ENCODE assay signal across 27 cellular contexts in genomic region chr11:8351223-8351622, GRCh38.
"Had no signal": no experiment of that assay in that cellular context is flagged by ENCODE, and none has a peak within 500 bp of the region (broad histone marks: within the 10 kb centered on the region; RNA-seq: fewer than 3 reads in every experiment).

No MANE protein-coding gene starts in this region.

- ATAC-seq: naive thymus-derived CD4-positive, alpha-beta T cell; natural killer cell; pancreas; right cardiac atrium; right lobe of liver; stimulated activated effector memory CD8-positive, alpha-beta T cell treated with anti-CD3 and anti-CD28 coated beads, Interleukin-12 subunit alpha, Interleukin-12 subunit beta, amount 100 ng/mL, for 72 hours; stimulated activated naive B cell treated with anti-CD40 and anti-IgM and Interleukin-4, amounts not matched to agents 10 μg/mL and 1 μg/mL and 100 μg/mL, for 72 hours; upper lobe of right lung had no signal

- H3K9me3 ChIP-seq: neutrophil, pancreas, prostate gland, right lobe of liver, sigmoid colon, stomach, thoracic aorta, thyroid gland, transverse colon, upper lobe of right lung, uterus had no signal

- H3K9ac ChIP-seq: neural progenitor cell had no signal

- H3K4me1 ChIP-seq: pancreas, prostate gland, right lobe of liver, upper lobe of right lung, uterus had no signal

- H3K4me3 Mint-ChIP-seq: naive thymus-derived CD4-positive, alpha-beta T cell; natural killer cell; nephron; neural progenitor cell; stimulated activated effector memory CD8-positive, alpha-beta T cell treated with anti-CD3 and anti-CD28 coated beads, Interleukin-12 subunit alpha, Interleukin-12 subunit beta, amount 100 ng/mL, for 72 hours; stimulated activated naive B cell treated with anti-CD40 and anti-IgM and Interleukin-4, amounts not matched to agents 10 μg/mL and 1 μg/mL and 100 μg/mL, for 72 hours; type B pancreatic cell had no signal

- H3K36me3 Mint-ChIP-seq: naive thymus-derived CD4-positive, alpha-beta T cell; natural killer cell; neural progenitor cell; stimulated activated effector memory CD8-positive, alpha-beta T cell treated with anti-CD3 and anti-CD28 coated beads, Interleukin-12 subunit alpha, Interleukin-12 subunit beta, amount 100 ng/mL, for 72 hours; type B pancreatic cell had no signal

- H3K4me3 ChIP-seq: neural progenitor cell, pancreas, prostate gland, right lobe of liver, sigmoid colon, stomach, thoracic aorta, thyroid gland, transverse colon, upper lobe of right lung, uterus had no signal

- H3K27ac Mint-ChIP-seq: naive thymus-derived CD4-positive, alpha-beta T cell; natural killer cell; nephron; neural progenitor cell; stimulated activated effector memory CD8-positive, alpha-beta T cell treated with anti-CD3 and anti-CD28 coated beads, Interleukin-12 subunit alpha, Interleukin-12 subunit beta, amount 100 ng/mL, for 72 hours; stimulated activated naive B cell treated with anti-CD40 and anti-IgM and Interleukin-4, amounts not matched to agents 10 μg/mL and 1 μg/mL and 100 μg/mL, for 72 hours; type B pancreatic cell had no signal

- H3K27me3 ChIP-seq: neural progenitor cell, pancreas, right lobe of liver, sigmoid colon, stomach, thyroid gland, transverse colon, upper lobe of right lung, uterus had no signal

- H3K4me2 ChIP-seq: neural progenitor cell had no signal

- FAIRE-seq: pancreas, small intestine had no signal

- DNase-seq: naive thymus-derived CD4-positive, alpha-beta T cell; natural killer cell; nucleus accumbens; retina; right cardiac atrium; right lobe of liver; sigmoid colon; small intestine; stimulated activated CD4-positive, alpha-beta T cell treated with anti-CD3 and anti-CD28 coated beads, Interleukin-15, amount 100 ng/mL, for 24 hours; stimulated activated CD4-positive, alpha-beta T cell treated with anti-CD3 and anti-CD28 coated beads, Interleukin-2, amount 100 ng/mL, for 24 hours; stimulated activated CD4-positive, alpha-beta T cell treated with anti-CD3 and anti-CD28 coated beads, Interleukin-2, amount 100 ng/mL, for 48 hours; stimulated activated CD4-positive, alpha-beta T cell treated with anti-CD3 and anti-CD28 coated beads, Interleukin-4, amount 100 ng/mL, for 24 hours; stimulated activated naive B cell treated with anti-CD40 and anti-IgM and Interleukin-4, amounts not matched to agents 10 μg/mL and 1 μg/mL and 100 μg/mL, for 72 hours; stimulated activated naive CD4-positive, alpha-beta T cell treated with Interleukin-2 at 50 U/mL for 16 hours; stomach; thyroid gland; transverse colon; upper lobe of right lung; uterus had no signal

- H3K27ac ChIP-seq: neural progenitor cell, neutrophil, pancreas, prostate gland, right lobe of liver, sigmoid colon, stomach, thoracic aorta, thyroid gland, transverse colon, upper lobe of right lung, uterus had no signal

- H2AFZ ChIP-seq: neural progenitor cell had no signal

- H3K9me3 Mint-ChIP-seq: natural killer cell; nephron; neural progenitor cell; stimulated activated effector memory CD8-positive, alpha-beta T cell treated with anti-CD3 and anti-CD28 coated beads, Interleukin-12 subunit alpha, Interleukin-12 subunit beta, amount 100 ng/mL, for 72 hours; type B pancreatic cell had no signal

- H3K36me3 ChIP-seq: neural progenitor cell, neutrophil, pancreas, prostate gland, right lobe of liver, sigmoid colon, stomach, thoracic aorta, thyroid gland, transverse colon, upper lobe of right lung, uterus had no signal
